8 cellular contexts compared by ENCODE assay signal in genomic region chr9:91421987-91422765, GRCh38. TPM values are rescaled to one million over a fixed set of nuclear protein-coding genes. Genes with fewer than 3 reads are reported as not detected.
DNase-seq lines count a peak whose midpoint lies in the region; ATAC-seq and TF ChIP-seq lines count a peak whose summit lies in the region.

No MANE protein-coding gene starts in this region.

- 12% methylated on average over 16 of the region's 16 CpGs for WGBS in mammary epithelial cell (ENCODE audit: low coverage, missing lambda C conversion rate)

- DNase-seq in Calu3 = no peak
- peak; percentile 55 for DNase-seq in MM.1S
- peak; percentile 47 for DNase-seq in mammary epithelial cell
- DNase-seq in left lobe of liver (ENCODE audit: low spot score) = peak; percentile 58
- DNase-seq in superior temporal gyrus (ENCODE audit: extremely low spot score) = peak; percentile 75
- DNase-seq in DMS53 (lab: John Stamatoyannopoulos, UW) = no peak
- no peak for DNase-seq in SHP77 (lab: John Stamatoyannopoulos, UW)

- H3K9ac ChIP-seq in MM.1S (ENCODE audit: low read length) = peak overlapping the region; percentile 94
- H3K9ac ChIP-seq in mammary epithelial cell (ENCODE audit: insufficient read depth, low read length) = peak overlapping the region; percentile 85

- BruUV-seq in Calu3 (replicated peaks; lab: Mats Ljungman, UMichigan) (TSS peak; percentile 56), mammary epithelial cell (replicated peaks; lab: Mats Ljungman, UMichigan) (no TSS peak)

- H2AFZ ChIP-seq in MM.1S (ENCODE audit: low read length) (no peak overlapping the region), mammary epithelial cell (ENCODE audit: low read depth, low read length) (peak overlapping the region; percentile 51)

- intact Hi-C loops in Calu3 (cut with micrococcal nuclease; ENCODE audit: unreplicated experiment) = loop anchor here (5.0 to 10.0 kb wide), 2 partner anchors 67 to 225 kb away; no protein-coding TSS in a partner anchor
- intact Hi-C loops in mammary epithelial cell (cut with micrococcal nuclease) = loop anchor here (1.0 to 10.0 kb wide), 7 partner anchors 25 to 450 kb away; partner anchors contain the start of gene AUH

- H3K27ac Mint-ChIP-seq in Calu3 (ENCODE audit: unreplicated experiment) = peak overlapping the region; percentile 89

- TF ChIP-seq CTCF in Calu3 (IDR thresholded peaks at IDR 0.05; ENCODE audit: unreplicated experiment) (no peak), MM.1S (IDR thresholded peaks at IDR 0.05; ENCODE audit: low read length) (no peak), mammary epithelial cell (conservative IDR thresholded peaks at IDR 0.05 in 1 of 2, IDR thresholded peaks at IDR 0.05 in 1 of 2; ENCODE audit: extremely low read depth in 1 of 2, insufficient read depth in 1 of 2, low read depth in 1 of 2, low read length in 2 of 2) (no peak)

- dilution Hi-C loops in mammary epithelial cell (cut with HindIII; ENCODE audit: low sequenced_read_pairs) = no loop called here

- H4K20me1 ChIP-seq in MM.1S (ENCODE audit: insufficient read depth, low read length) (peaks cover 30% of the 10 kb centered on the region), mammary epithelial cell (ENCODE audit: insufficient read depth, low read length) (no peaks in the 10 kb centered on the region)

- CTCF ChIA-PET in Calu3 (lab: Charles Lee) (no interaction called here), mammary epithelial cell (lab: Charles Lee; ENCODE audit: low non-redundant PET) (interaction anchor here (0.7 to 1.0 kb wide), 3 partner anchors 104 to 507 kb away, joined by 3 to 20 read pairs (median 3); no protein-coding TSS in a partner anchor)

- peaks cover 52% of the 10 kb centered on the region for H3K36me3 Mint-ChIP-seq in Calu3 (ENCODE audit: insufficient read depth, unreplicated experiment)

- H3K27ac ChIP-seq in MM.1S (ENCODE audit: low read length) = peak overlapping the region; percentile 70
- peak overlapping the region; percentile 35 for H3K27ac ChIP-seq in mammary epithelial cell (ENCODE audit: insufficient read depth, low read depth, low read length)

- H3K9me3 ChIP-seq in MM.1S (replicated peaks; ENCODE audit: insufficient read depth, low read length) (no peaks in the 10 kb centered on the region), mammary epithelial cell (replicated peaks; ENCODE audit: insufficient read depth, low read length) (no peaks in the 10 kb centered on the region)

- peak overlapping the region; percentile 45 for H3K4me2 ChIP-seq in MM.1S (ENCODE audit: low read depth, low read length)
- H3K4me2 ChIP-seq in mammary epithelial cell (ENCODE audit: insufficient read depth, low read depth, low read length) = peak overlapping the region; percentile 69

- H3K9me3 Mint-ChIP-seq in Calu3 (ENCODE audit: low read depth, unreplicated experiment) = no peaks in the 10 kb centered on the region

- H3K4me3 Mint-ChIP-seq in Calu3 (ENCODE audit: low read depth, unreplicated experiment) = peak overlapping the region; percentile 96

- no peaks in the 10 kb centered on the region for H3K9me2 ChIP-seq in MM.1S (replicated peaks; ENCODE audit: insufficient read depth, low read length)

- H3K36me3 ChIP-seq in MM.1S (replicated peaks; ENCODE audit: insufficient read depth, low read length) (no peaks in the 10 kb centered on the region), mammary epithelial cell (ENCODE audit: insufficient read depth, low read length) (no peaks in the 10 kb centered on the region)

- peaks cover 93% of the 10 kb centered on the region for H3K79me2 ChIP-seq in MM.1S (ENCODE audit: low read length)
- H3K79me2 ChIP-seq in mammary epithelial cell (ENCODE audit: insufficient read depth, low read length) = peaks cover 59% of the 10 kb centered on the region

- H3K27me3 ChIP-seq in MM.1S (replicated peaks; ENCODE audit: insufficient read depth, low read length) (no peaks in the 10 kb centered on the region), mammary epithelial cell (ENCODE audit: insufficient read depth, low read length) (no peaks in the 10 kb centered on the region)

- peaks cover 27% of the 10 kb centered on the region for H3K4me1 Mint-ChIP-seq in Calu3 (ENCODE audit: low read depth, unreplicated experiment)

- H3K4me3 ChIP-seq in MM.1S (ENCODE audit: low read length) = peak overlapping the region; percentile 95
- peak overlapping the region; percentile 62 to 91 (median 67) for H3K4me3 ChIP-seq in mammary epithelial cell (replicated peaks in 1 of 3; ENCODE audit: insufficient read depth in 1 of 3, low read depth in 2 of 3, low read length in 3 of 3)

- H3F3A ChIP-seq in MM.1S (ENCODE audit: insufficient read depth, low read length) = peaks cover 72% of the 10 kb centered on the region

- H3K4me1 ChIP-seq in MM.1S (ENCODE audit: low read length) = peaks cover 32% of the 10 kb centered on the region
- peaks cover 40% of the 10 kb centered on the region for H3K4me1 ChIP-seq in mammary epithelial cell (ENCODE audit: insufficient read depth, low read length)

- in situ Hi-C loops in mammary epithelial cell (cut with MboI; ENCODE audit: low sequenced_read_pairs in 2 of 2) = no loop called here

- ATAC-seq in left lobe of liver (no peak), HG03520 (IDR thresholded peaks at IDR 0.05; ENCODE audit: unreplicated experiment) (no peak)

- H3K27me3 Mint-ChIP-seq in Calu3 (ENCODE audit: unreplicated experiment) = no peaks in the 10 kb centered on the region

RNA-seq across cellular contexts. Expression of gene NFIL3, which starts 1.5 kb away (rescaled TPM):
- total RNA-seq in Calu3 (2022) (12.4 and 13.3 TPM in 2 replicates), mammary epithelial cell (10 to 100 TPM; 12.3 to 18.0 TPM), left lobe of liver (12.0 TPM)
- polyA plus RNA-seq in mammary epithelial cell = 5.9 TPM
- 10.1 TPM for polyA minus RNA-seq in mammary epithelial cell

Comparison
In these comparisons a context has a peak if more than half of its experiments do, and no peak if none do; other contexts are left out.
1. DNase-seq: peak in MM.1S (single experiment), mammary epithelial cell (single experiment), left lobe of liver (single experiment) and superior temporal gyrus (single experiment); none in Calu3 (single experiment), DMS53 (single experiment) and SHP77 (0 of 2).